ENCODE assay signal across 8 cellular contexts in genomic region chr1:31939484-31940329, GRCh38. TPM values are rescaled to one million over a fixed set of nuclear protein-coding genes. Genes with fewer than 3 reads are reported as not detected.
A peak's percentile ranks its signal among the peaks of the same experiment; 100 is the strongest.
DNase-seq lines count a peak whose midpoint lies in the region; ATAC-seq and TF ChIP-seq lines count a peak whose summit lies in the region.

No MANE protein-coding gene starts in this region.

- H3K9ac ChIP-seq in OCI-LY3 (ENCODE audit: low read length) (peak overlapping the region; percentile 52), rectal smooth muscle tissue (ENCODE audit: low read length) (no peak overlapping the region)

- no peak for TF ChIP-seq EP300 in esophagus muscularis mucosa (IDR thresholded peaks at IDR 0.05)

- WGBS in esophagus muscularis mucosa: 75% methylated on average over 15 of the region's 16 CpGs
- WGBS in prostate gland: 71% methylated on average over 16 of the region's 16 CpGs

- peak overlapping the region; percentile 77 for H3K4me2 ChIP-seq in OCI-LY3 (ENCODE audit: low read length)

- peaks cover 39% of the 10 kb centered on the region for H3K79me2 ChIP-seq in OCI-LY3 (ENCODE audit: low read length)

- peak overlapping the region; percentile 39 for H3K4me3 ChIP-seq in OCI-LY3 (ENCODE audit: low read length)
- no peak overlapping the region for H3K4me3 ChIP-seq in esophagus muscularis mucosa
- H3K4me3 ChIP-seq in rectal smooth muscle tissue (ENCODE audit: low read length): no peak overlapping the region
- H3K4me3 ChIP-seq in prostate gland: no peak overlapping the region

- H3K4me1 ChIP-seq in OCI-LY3 (ENCODE audit: low read length) (peaks cover 64% of the 10 kb centered on the region), esophagus muscularis mucosa (peaks cover 48 to 73% (median 61%) of the 10 kb centered on the region in 4 donors), rectal smooth muscle tissue (ENCODE audit: control insufficient read depth, insufficient read depth, low read length) (peaks cover 22% of the 10 kb centered on the region), prostate gland (replicated peaks) (peaks cover 4% of the 10 kb centered on the region)

- H3K27me3 ChIP-seq in OCI-LY3 (ENCODE audit: low read depth, low read length) (no peaks in the 10 kb centered on the region), esophagus muscularis mucosa (no peaks in the 10 kb centered on the region), rectal smooth muscle tissue (ENCODE audit: control insufficient read depth, insufficient read depth, low read length) (no peaks in the 10 kb centered on the region), prostate gland (replicated peaks; ENCODE audit: insufficient read depth) (no peaks in the 10 kb centered on the region)

- H2AFZ ChIP-seq in OCI-LY3 (ENCODE audit: low read depth, low read length): peak overlapping the region; percentile 76

- no peak for TF ChIP-seq POLR2A in esophagus muscularis mucosa (IDR thresholded peaks at IDR 0.05; ENCODE audit: low read depth)
- TF ChIP-seq POLR2A in prostate gland (IDR thresholded peaks at IDR 0.05): no peak

- peaks cover 25% of the 10 kb centered on the region for H4K20me1 ChIP-seq in OCI-LY3 (ENCODE audit: insufficient read depth, low read length)

- peak overlapping the region; percentile 74 for H3K27ac ChIP-seq in OCI-LY3 (ENCODE audit: low read length)
- peak overlapping the region; percentile 40 to 97 (median 96) for H3K27ac ChIP-seq in esophagus muscularis mucosa (replicated peaks in 1 of 4)
- peak overlapping the region; percentile 8 for H3K27ac ChIP-seq in rectal smooth muscle tissue (ENCODE audit: low read depth, low read length)
- H3K27ac ChIP-seq in prostate gland: no peak overlapping the region

- intact Hi-C loops in esophagus muscularis mucosa (cut with DNase I) (loop anchor here (10.0 kb wide), 1 partner anchor 75 kb away; the partner anchor contains the start of gene KHDRBS1), prostate gland (cut with DNase I) (loop anchor here (5.0 kb wide), 1 partner anchor 73 kb away; the partner anchor contains the start of gene KHDRBS1)

- DNase-seq in EL (peak; percentile 84), H4 (ENCODE audit: low spot score) (peak; percentile 93), esophagus muscularis mucosa (ENCODE audit: extremely low spot score) (no peak), prostate gland (ENCODE audit: low spot score) (no peak)
- DNase-seq in activated CD8-positive, alpha-beta memory T cell treated with anti-CD3 and anti-CD28 coated beads, Interleukin-2, amount 50 U/mL, for 4 hours: peak; percentile 76

- TF ChIP-seq CTCF in OCI-LY3 (IDR thresholded peaks at IDR 0.05; ENCODE audit: low read depth, low read length) (peak; percentile 56), esophagus muscularis mucosa (IDR thresholded peaks at IDR 0.05) (peak in 2 of 3 experiments; percentile 11 to 16), prostate gland (IDR thresholded peaks at IDR 0.05) (peak in 1 of 4 experiments; percentile 53)

- H3K36me3 ChIP-seq in OCI-LY3 (replicated peaks; ENCODE audit: low read depth, low read length) (peaks cover 6% of the 10 kb centered on the region), esophagus muscularis mucosa (no peaks in the 10 kb centered on the region), rectal smooth muscle tissue (ENCODE audit: control insufficient read depth, insufficient read depth, low read length) (no peaks in the 10 kb centered on the region), prostate gland (no peaks in the 10 kb centered on the region)

- H3K9me3 ChIP-seq in OCI-LY3 (ENCODE audit: insufficient read depth, low read length): no peaks in the 10 kb centered on the region
- H3K9me3 ChIP-seq in esophagus muscularis mucosa: no peaks in the 10 kb centered on the region
- H3K9me3 ChIP-seq in prostate gland: no peaks in the 10 kb centered on the region

- no peak for ATAC-seq in HG02852 (IDR thresholded peaks at IDR 0.05; ENCODE audit: unreplicated experiment)

RNA-seq across cellular contexts. Expression of gene PTP4A2, which starts 1.5 kb away (rescaled TPM):
- total RNA-seq in H4 (2014; rRNA removed; shearing (Covaris generic)): 303 and 310 TPM in 2 replicates
- total RNA-seq in esophagus muscularis mucosa (100 to 1,000 TPM; 160 to 241 (median 173) TPM), prostate gland (100 to 1,000 TPM; 133 to 196 TPM)

Comparison
In these comparisons a context has a peak if more than half of its experiments do, and no peak if none do; other contexts are left out.
1. DNase-seq: peak in EL (single experiment), H4 (single experiment) and activated CD8-positive, alpha-beta memory T cell treated with anti-CD3 and anti-CD28 coated beads, Interleukin-2, amount 50 U/mL, for 4 hours (single experiment); none in esophagus muscularis mucosa (single experiment) and prostate gland (single experiment).
2. H3K27ac ChIP-seq: peak in OCI-LY3 (single experiment), esophagus muscularis mucosa (4 of 4) and rectal smooth muscle tissue (single experiment); none in prostate gland (0 of 2).